21 cellular contexts compared by ENCODE assay signal in genomic region chr1:197958438-197958837, GRCh38. TPM values are rescaled to one million over a fixed set of nuclear protein-coding genes. Genes with fewer than 3 reads are reported as not detected.
DNase-seq lines count a peak whose midpoint lies in the region; ATAC-seq and TF ChIP-seq lines count a peak whose summit lies in the region.
"Had no signal": no experiment of that assay in that cellular context is flagged by ENCODE, and none has a peak within 500 bp of the region (broad histone marks: within the 10 kb centered on the region; RNA-seq: fewer than 3 reads in every experiment).

No MANE protein-coding gene starts in this region.

- no peaks in the 10 kb centered on the region for H3F3A ChIP-seq in SK-N-SH (replicated peaks; ENCODE audit: insufficient read depth)

- H2BK120ac ChIP-seq in neuronal stem cell (ENCODE audit: low read depth, low read length) = no peak overlapping the region

- peaks cover 11% of the 10 kb centered on the region for H3K27me3 Mint-ChIP-seq in stimulated activated naive CD8-positive, alpha-beta T cell treated with anti-CD3 and anti-CD28 coated beads, Interleukin-15, Interleukin-2, amounts not matched to agents 100 ng/mL and 50 ng/mL, for 24 hours
- H3K27me3 Mint-ChIP-seq: activated T-cell treated with anti-CD3 and anti-CD28 coated beads, Interleukin-2, amount 50 U/mL, for 24 hours had no signal

- CTCF ChIA-PET in SK-N-SH (lab: Yijun Ruan, JAX) = no interaction called here

- H3K36me3 Mint-ChIP-seq in stimulated activated naive CD8-positive, alpha-beta T cell treated with anti-CD3 and anti-CD28 coated beads, Interleukin-15, Interleukin-2, amounts not matched to agents 100 ng/mL and 50 ng/mL, for 24 hours (ENCODE audit: low read depth) = no peaks in the 10 kb centered on the region
- H3K36me3 Mint-ChIP-seq: activated naive CD4-positive, alpha-beta T cell treated with anti-CD3 and anti-CD28 coated beads, Interleukin-2, amount 50 U/mL, for 72 hours had no signal

- H3K9ac ChIP-seq in neuronal stem cell (ENCODE audit: low read depth, low read length, poor library complexity) (no peak overlapping the region), SK-N-SH (no peak overlapping the region)
- H3K9ac ChIP-seq: parathyroid adenoma had no signal

- no peak overlapping the region for H2AK5ac ChIP-seq in neuronal stem cell (ENCODE audit: low read depth, low read length)

- no peaks in the 10 kb centered on the region for H3K9me3 ChIP-seq in neuronal stem cell (replicated peaks in 1 of 2; ENCODE audit: control insufficient read depth in 2 of 2, insufficient read depth in 1 of 2, low read depth in 1 of 2, low read length in 2 of 2)
- H3K9me3 ChIP-seq in SK-N-SH = no peaks in the 10 kb centered on the region
- H3K9me3 ChIP-seq: colonic mucosa, upper lobe of right lung had no signal

- no peak for TF ChIP-seq EP300 in SK-N-SH (IDR thresholded peaks at IDR 0.05; ENCODE audit: borderline replicate concordance in 1 of 2, low read depth in 1 of 2, low read length in 1 of 2)

- no peaks in the 10 kb centered on the region for H4K20me1 ChIP-seq in SK-N-SH (ENCODE audit: insufficient read depth)

- ATAC-seq in stimulated activated naive CD8-positive, alpha-beta T cell treated with anti-CD3 and anti-CD28 coated beads, Interleukin-15, Interleukin-2, amounts not matched to agents 100 U/mL and 50 U/mL, for 24 hours = no peak
- ATAC-seq in HG03439 (IDR thresholded peaks at IDR 0.05; ENCODE audit: unreplicated experiment) = no peak
- ATAC-seq: activated naive CD4-positive, alpha-beta T cell treated with anti-CD3 and anti-CD28 coated beads, Interleukin-2, amount 50 U/mL, for 72 hours; upper lobe of right lung had no signal

- H2BK5ac ChIP-seq in neuronal stem cell (ENCODE audit: low read length) = no peak overlapping the region

- no peak overlapping the region for H2BK12ac ChIP-seq in neuronal stem cell (ENCODE audit: low read length)

- H3K14ac ChIP-seq in neuronal stem cell (ENCODE audit: low read length) = no peak overlapping the region

- no peak overlapping the region for H2BK15ac ChIP-seq in neuronal stem cell (ENCODE audit: low read length)

- H2AFZ ChIP-seq in neuronal stem cell (ENCODE audit: low read length) (peak overlapping the region; percentile 29), SK-N-SH (ENCODE audit: low read depth) (no peak overlapping the region)
- H2AFZ ChIP-seq: parathyroid adenoma had no signal

- POLR2A ChIA-PET in SK-N-SH (lab: Yijun Ruan, JAX) = no interaction called here

- H3K27ac ChIP-seq in neuronal stem cell (replicated peaks; ENCODE audit: low read length) = no peak overlapping the region
- H3K27ac ChIP-seq in SK-N-SH (ENCODE audit: low read depth in 2 of 2, low read length in 1 of 2) = no peak overlapping the region
- H3K27ac ChIP-seq: brain microvascular endothelial cell, C4-2B, colonic mucosa, HL-60, parathyroid adenoma, upper lobe of right lung had no signal

- peaks cover 16% of the 10 kb centered on the region for H3K4me1 Mint-ChIP-seq in stimulated activated naive CD8-positive, alpha-beta T cell treated with anti-CD3 and anti-CD28 coated beads, Interleukin-15, Interleukin-2, amounts not matched to agents 100 ng/mL and 50 ng/mL, for 24 hours (ENCODE audit: low read depth)

- no peak for DNase-seq in stimulated activated naive CD8-positive, alpha-beta T cell treated with anti-CD3 and anti-CD28 coated beads, Interleukin-15, Interleukin-2, amounts not matched to agents 100 U/mL and 50 U/mL, for 24 hours
- DNase-seq in NCI-H2107 treated with DMSO at 0.1 percent for 48 hours (lab: John Stamatoyannopoulos, UW; ENCODE audit: unreplicated experiment) (peak; percentile 93), NCI-H82 (lab: John Stamatoyannopoulos, UW) (peak; percentile 80), neuronal stem cell (ENCODE audit: low spot score) (no peak), SK-N-SH (no peak)
- no peak for DNase-seq in activated CD8-positive, alpha-beta memory T cell treated with anti-CD3 and anti-CD28 coated beads, Interleukin-2, amount 50 U/mL, for 48 hours
- DNase-seq: activated CD4-positive, alpha-beta memory T cell treated with anti-CD3 and anti-CD28 coated beads, Interleukin-2, amount 10 ng/mL, durations not matched to agents 7 days and 5 days; activated T-cell treated with anti-CD3 and anti-CD28 coated beads, Interleukin-2, amount 50 U/mL, for 24 hours; brain microvascular endothelial cell; colonic mucosa; H7; IMR-90; MM.1S; stimulated activated CD4-positive, alpha-beta T cell treated with anti-CD3 and anti-CD28 coated beads, Interleukin-2, amount 100 ng/mL, for 24 hours; upper lobe of right lung had no signal

- no peak overlapping the region for H3K4ac ChIP-seq in neuronal stem cell (ENCODE audit: low read length)

- H3K9me3 Mint-ChIP-seq in stimulated activated naive CD8-positive, alpha-beta T cell treated with anti-CD3 and anti-CD28 coated beads, Interleukin-15, Interleukin-2, amounts not matched to agents 100 ng/mL and 50 ng/mL, for 24 hours = no peaks in the 10 kb centered on the region
- H3K9me3 Mint-ChIP-seq: activated CD4-positive, alpha-beta memory T cell treated with anti-CD3 and anti-CD28 coated beads, Interleukin-2, amount 10 ng/mL, durations not matched to agents 7 days and 5 days; activated naive CD4-positive, alpha-beta T cell treated with anti-CD3 and anti-CD28 coated beads, Interleukin-2, amount 50 U/mL, for 72 hours; activated T-cell treated with anti-CD3 and anti-CD28 coated beads, Interleukin-2, amount 50 U/mL, for 24 hours had no signal

- H3K27me3 ChIP-seq in neuronal stem cell (ENCODE audit: control insufficient read depth in 3 of 3, insufficient read depth in 3 of 3, low read depth in 1 of 3, low read length in 3 of 3) (no peaks in the 10 kb centered on the region), SK-N-SH (ENCODE audit: insufficient read depth) (no peaks in the 10 kb centered on the region)
- H3K27me3 ChIP-seq: brain microvascular endothelial cell, colonic mucosa, upper lobe of right lung had no signal

- H3K4me2 ChIP-seq in neuronal stem cell (ENCODE audit: insufficient read depth, low read length, poor library complexity, severe bottlenecking) = no peak overlapping the region
- no peak overlapping the region for H3K4me2 ChIP-seq in SK-N-SH

- no peak for TF ChIP-seq CTCF in SK-N-SH (IDR thresholded peaks at IDR 0.05)

- peaks cover 0 to 2% of the 10 kb centered on the region in 2 donors for H3K4me1 ChIP-seq in neuronal stem cell (ENCODE audit: control insufficient read depth in 2 of 2, insufficient read depth in 1 of 2, low read depth in 1 of 2, low read length in 2 of 2)
- peaks cover 0 to 2% of the 10 kb centered on the region in 2 experiments; a peak in 1 of 4 replicates for H3K4me1 ChIP-seq in SK-N-SH (ENCODE audit: control insufficient read depth in 1 of 2, insufficient read depth in 2 of 2, low read depth in 1 of 2, low read length in 1 of 2)
- H3K4me1 ChIP-seq: colonic mucosa, parathyroid adenoma, upper lobe of right lung had no signal

- no peak overlapping the region for H3K18ac ChIP-seq in neuronal stem cell (ENCODE audit: low read length)

- H4K91ac ChIP-seq in neuronal stem cell (ENCODE audit: low read depth, low read length, poor library complexity) = no peak overlapping the region

- WGBS in neuronal stem cell (ENCODE audit: extremely low coverage in 2 of 2, insufficient read length in 2 of 2, insufficient replicate concordance in 1 of 2), 2 donors = no CpG with 5 or more reads among the region's 5 CpGs
- WGBS in SK-N-SH (ENCODE audit: low lambda C conversion rate) = 91% methylated on average over 5 of the region's 5 CpGs

- H3K23ac ChIP-seq in neuronal stem cell (ENCODE audit: low read depth, low read length, poor library complexity) = no peak overlapping the region

- no peaks in the 10 kb centered on the region for H3K79me1 ChIP-seq in neuronal stem cell (ENCODE audit: low read depth, low read length)

- H3K4me3 ChIP-seq in neuronal stem cell (ENCODE audit: low read length in 2 of 2) = no peak overlapping the region
- no peak overlapping the region for H3K4me3 ChIP-seq in SK-N-SH (ENCODE audit: low read depth in 2 of 2, low read length in 1 of 2)
- H3K4me3 ChIP-seq: colonic mucosa, upper lobe of right lung had no signal

- no peak overlapping the region for H4K8ac ChIP-seq in neuronal stem cell (ENCODE audit: low read depth, low read length)

- H3K9me2 ChIP-seq in SK-N-SH = no peaks in the 10 kb centered on the region

- peak overlapping the region; percentile 36 for H3K27ac Mint-ChIP-seq in stimulated activated naive CD8-positive, alpha-beta T cell treated with anti-CD3 and anti-CD28 coated beads, Interleukin-15, Interleukin-2, amounts not matched to agents 100 ng/mL and 50 ng/mL, for 24 hours
- H3K27ac Mint-ChIP-seq: activated CD4-positive, alpha-beta memory T cell treated with anti-CD3 and anti-CD28 coated beads, Interleukin-2, amount 10 ng/mL, durations not matched to agents 7 days and 5 days; activated naive CD4-positive, alpha-beta T cell treated with anti-CD3 and anti-CD28 coated beads, Interleukin-2, amount 50 U/mL, for 72 hours; activated T-cell treated with anti-CD3 and anti-CD28 coated beads, Interleukin-2, amount 50 U/mL, for 24 hours had no signal

- TF ChIP-seq RAD21 in SK-N-SH (IDR thresholded peaks at IDR 0.05; ENCODE audit: low read length) = no peak

- no peak overlapping the region for H3K4me3 Mint-ChIP-seq in stimulated activated naive CD8-positive, alpha-beta T cell treated with anti-CD3 and anti-CD28 coated beads, Interleukin-15, Interleukin-2, amounts not matched to agents 100 ng/mL and 50 ng/mL, for 24 hours
- H3K4me3 Mint-ChIP-seq: activated CD4-positive, alpha-beta memory T cell treated with anti-CD3 and anti-CD28 coated beads, Interleukin-2, amount 10 ng/mL, durations not matched to agents 7 days and 5 days; activated T-cell treated with anti-CD3 and anti-CD28 coated beads, Interleukin-2, amount 50 U/mL, for 24 hours had no signal

- H3K79me2 ChIP-seq in SK-N-SH (ENCODE audit: insufficient read depth) = no peaks in the 10 kb centered on the region
- H3K79me2 ChIP-seq: parathyroid adenoma had no signal

- H3K36me3 ChIP-seq in neuronal stem cell (replicated peaks in 1 of 2; ENCODE audit: control insufficient read depth in 2 of 2, insufficient read depth in 2 of 2, low read length in 2 of 2) (no peaks in the 10 kb centered on the region), SK-N-SH (replicated peaks in 1 of 2; ENCODE audit: control insufficient read depth in 1 of 2, insufficient read depth in 2 of 2, low read length in 1 of 2) (no peaks in the 10 kb centered on the region)
- H3K36me3 ChIP-seq: brain microvascular endothelial cell, colonic mucosa, upper lobe of right lung had no signal

RNA-seq across cellular contexts. Expression of gene LHX9, which starts 41.3 kb away (rescaled TPM):
- 0.06 TPM for polyA plus RNA-seq in neuronal stem cell (2013, experiment 1 of 2)
- 0.03 TPM for polyA plus RNA-seq in neuronal stem cell (2013, experiment 2 of 2)
- polyA plus RNA-seq in SK-N-SH (2012; rRNA removed) = 7.3 and 8.1 TPM in 2 replicates
- 4.1 and 5.6 TPM in 2 replicates for polyA plus RNA-seq in SK-N-SH (2012; cell fraction: cytosol; rRNA removed)
- polyA plus RNA-seq in SK-N-SH (2012; cell fraction: nucleus; rRNA removed) = 8.9 and 12.9 TPM in 2 replicates

RNA-seq across cellular contexts. Expression of gene C1orf53, which starts 56.0 kb away (rescaled TPM):
- 2.5 TPM for polyA plus RNA-seq in neuronal stem cell (2013, experiment 1 of 2)
- 3.7 TPM for polyA plus RNA-seq in neuronal stem cell (2013, experiment 2 of 2)
- 22.9 and 24.9 TPM in 2 replicates for polyA plus RNA-seq in SK-N-SH (2012; rRNA removed)
- polyA plus RNA-seq in SK-N-SH (2012; cell fraction: cytosol; rRNA removed) = 29.8 and 34.4 TPM in 2 replicates
- 7.0 and 12.2 TPM in 2 replicates for polyA plus RNA-seq in SK-N-SH (2012; cell fraction: nucleus; rRNA removed)

Comparison
In these comparisons a context has a peak if more than half of its experiments do, and no peak if none do; other contexts are left out.
1. DNase-seq: peak in NCI-H2107 treated with DMSO at 0.1 percent for 48 hours (single experiment) and NCI-H82 (single experiment); none in stimulated activated naive CD8-positive, alpha-beta T cell treated with anti-CD3 and anti-CD28 coated beads, Interleukin-15, Interleukin-2, amounts not matched to agents 100 U/mL and 50 U/mL, for 24 hours (single experiment), neuronal stem cell (single experiment), SK-N-SH (single experiment) and activated CD8-positive, alpha-beta memory T cell treated with anti-CD3 and anti-CD28 coated beads, Interleukin-2, amount 50 U/mL, for 48 hours (single experiment).